ENCODE assay signal across 1 cellular context in the genomic region with DNA sequence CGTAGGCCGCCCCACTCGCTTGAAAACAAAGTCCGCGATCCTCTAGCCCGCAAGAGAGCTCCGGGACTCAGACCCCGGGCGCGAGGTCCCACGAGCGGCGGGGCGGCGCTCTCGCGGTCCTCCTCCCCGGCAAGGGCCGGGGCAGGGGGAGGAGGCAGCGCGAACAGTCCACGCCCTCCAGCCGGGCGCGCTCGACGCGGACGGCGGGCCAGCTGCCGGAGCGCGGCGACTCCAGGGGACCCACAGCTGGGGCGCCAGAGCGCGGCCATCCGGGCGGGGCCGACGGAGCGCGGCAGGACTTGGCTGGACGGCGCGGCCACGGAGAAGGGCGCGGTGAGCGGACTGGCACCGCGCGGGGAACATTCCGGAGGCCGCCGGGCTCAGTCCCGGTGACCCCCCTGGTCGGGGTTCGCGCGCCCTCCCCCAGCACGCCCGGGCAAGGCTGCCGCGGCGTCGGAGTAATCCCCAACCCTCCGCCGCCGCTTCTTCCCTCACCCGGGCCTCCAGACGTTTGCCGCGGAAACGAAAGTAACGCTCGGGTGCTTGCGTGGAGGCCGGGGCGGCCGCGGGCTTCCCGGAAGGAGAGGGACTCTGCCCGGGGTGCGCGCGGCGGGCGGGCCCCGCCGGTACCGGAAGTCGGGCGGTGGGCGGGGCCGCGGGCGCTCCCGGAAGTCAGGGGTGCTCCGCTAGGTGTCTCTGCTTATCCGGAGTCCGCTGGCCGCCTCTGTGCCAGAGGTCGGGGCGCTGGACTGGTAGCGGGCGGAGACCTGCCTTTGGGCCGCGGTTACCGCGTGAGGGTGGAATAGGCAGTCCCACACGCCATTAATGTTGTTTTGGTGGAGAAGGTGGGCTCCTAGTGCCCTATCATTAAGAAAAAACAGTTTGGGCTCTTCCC.
TF ChIP-seq lines count a peak whose summit lies in the region.

Gene RIPK1 (plus strand): TSS at position 166 of the 895 bp plus-strand sequence. CDS start 8,330 bp downstream, outside the sequence.

TF ChIP-seq in HepG2, 621 proteins besides CTCF, POLR2A, EP300 and RAD21 (continued from another document and continues in another):
- TF ChIP-seq, protein P1, sequence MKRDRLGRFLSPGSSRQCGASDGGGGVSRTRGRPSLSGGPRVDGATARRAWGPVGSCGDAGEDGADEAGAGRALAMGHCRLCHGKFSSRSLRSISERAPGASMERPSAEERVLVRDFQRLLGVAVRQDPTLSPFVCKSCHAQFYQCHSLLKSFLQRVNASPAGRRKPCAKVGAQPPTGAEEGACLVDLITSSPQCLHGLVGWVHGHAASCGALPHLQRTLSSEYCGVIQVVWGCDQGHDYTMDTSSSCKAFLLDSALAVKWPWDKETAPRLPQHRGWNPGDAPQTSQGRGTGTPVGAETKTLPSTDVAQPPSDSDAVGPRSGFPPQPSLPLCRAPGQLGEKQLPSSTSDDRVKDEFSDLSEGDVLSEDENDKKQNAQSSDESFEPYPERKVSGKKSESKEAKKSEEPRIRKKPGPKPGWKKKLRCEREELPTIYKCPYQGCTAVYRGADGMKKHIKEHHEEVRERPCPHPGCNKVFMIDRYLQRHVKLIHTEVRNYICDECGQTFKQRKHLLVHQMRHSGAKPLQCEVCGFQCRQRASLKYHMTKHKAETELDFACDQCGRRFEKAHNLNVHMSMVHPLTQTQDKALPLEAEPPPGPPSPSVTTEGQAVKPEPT (CRISPR knock-in tag; IDR thresholded peaks at IDR 0.05; ENCODE audit: low read depth), result 0 out of 2 replicates have a peak, but pooled peaks have one; percentile 50
- TF ChIP-seq ZNF329 (CRISPR knock-in tag; IDR thresholded peaks at IDR 0.05; ENCODE audit: low read depth) (peak; percentile 17; the same call in 1 of the 2 replicates), NPAS2 (CRISPR knock-in tag; IDR thresholded peaks at IDR 0.05; ENCODE audit: borderline replicate concordance) (no peak), ATRX (CRISPR knock-in tag; IDR thresholded peaks at IDR 0.05; ENCODE audit: borderline replicate concordance) (no peak), HNRNPH1 (optimal IDR thresholded peaks at IDR 0.05; ENCODE audit: low read depth, low read length) (no peak), STAG1 (CRISPR knock-in tag; IDR thresholded peaks at IDR 0.05) (peak; percentile 58), YEATS2 (CRISPR knock-in tag; IDR thresholded peaks at IDR 0.05; ENCODE audit: borderline replicate concordance) (peak; percentile 62), ZNF441 (CRISPR knock-in tag; IDR thresholded peaks at IDR 0.05; ENCODE audit: borderline replicate concordance) (0 out of 2 replicates have a peak, but pooled peaks have one; percentile 22), ZNF788 (CRISPR knock-in tag; IDR thresholded peaks at IDR 0.05; ENCODE audit: borderline replicate concordance) (peak; percentile 71; the same call in 1 of the 2 replicates), NCOA1 (CRISPR knock-in tag; IDR thresholded peaks at IDR 0.05) (peak; percentile 35; the same call in 1 of the 2 replicates), MYC (CRISPR knock-in tag; IDR thresholded peaks at IDR 0.05; ENCODE audit: borderline replicate concordance) (peak; percentile 80; the same call in 1 of the 2 replicates), HMG20A (CRISPR knock-in tag; IDR thresholded peaks at IDR 0.05; ENCODE audit: borderline replicate concordance) (no peak), TFE3 (CRISPR knock-in tag; IDR thresholded peaks at IDR 0.05) (peak; percentile 39), PRPF4 (IDR thresholded peaks at IDR 0.05; ENCODE audit: low read depth, low read length, poor library complexity, severe bottlenecking) (no peak), ZBTB7B (CRISPR knock-in tag; IDR thresholded peaks at IDR 0.05) (peak; percentile 66; the same call in 1 of the 2 replicates), HMGXB3 (CRISPR knock-in tag; IDR thresholded peaks at IDR 0.05; ENCODE audit: borderline replicate concordance) (0 out of 2 replicates have a peak, but pooled peaks have one; percentile 25), ZNF83 (CRISPR knock-in tag; IDR thresholded peaks at IDR 0.05; ENCODE audit: borderline replicate concordance) (no peak; the same call in 1 of the 2 replicates), ZNF75D (CRISPR knock-in tag; IDR thresholded peaks at IDR 0.05; ENCODE audit: borderline replicate concordance) (no peak), CERS6 (CRISPR knock-in tag; IDR thresholded peaks at IDR 0.05) (no peak), SNAPC2 (CRISPR knock-in tag; IDR thresholded peaks at IDR 0.05) (no peak), RBAK (CRISPR knock-in tag; IDR thresholded peaks at IDR 0.05) (no peak), RNF2 (conservative IDR thresholded peaks at IDR 0.05; ENCODE audit: low read depth) (peak; percentile 75; the same call in 1 of the 2 replicates), TARDBP (CRISPR knock-in tag; IDR thresholded peaks at IDR 0.05) (peak; percentile 72), ZNF547 (CRISPR knock-in tag; IDR thresholded peaks at IDR 0.05) (peak; percentile 96), SP4 (CRISPR knock-in tag; IDR thresholded peaks at IDR 0.05) (peak; percentile 96), CBX2 (IDR thresholded peaks at IDR 0.05; ENCODE audit: low read depth, low read length) (no peak), CBX2 (CRISPR knock-in tag; IDR thresholded peaks at IDR 0.05; ENCODE audit: low read depth) (0 out of 2 replicates have a peak, but pooled peaks have one; percentile 30), ZFP36L1 (CRISPR knock-in tag; IDR thresholded peaks at IDR 0.05) (peak; percentile 65), ONECUT2 (CRISPR knock-in tag; IDR thresholded peaks at IDR 0.05) (peak; percentile 48; the same call in 1 of the 2 replicates), ZNF644 (CRISPR knock-in tag; IDR thresholded peaks at IDR 0.05; ENCODE audit: low read depth) (no peak), GTF3A (CRISPR knock-in tag; conservative IDR thresholded peaks at IDR 0.05) (no peak; the same call in none of the 2 replicates), ZSCAN9 (CRISPR knock-in tag; IDR thresholded peaks at IDR 0.05; ENCODE audit: borderline replicate concordance) (peak; percentile 41; the same call in 1 of the 2 replicates), MLX (CRISPR knock-in tag; IDR thresholded peaks at IDR 0.05) (0 out of 2 replicates have a peak, but pooled peaks have one; percentile 20), THAP7 (CRISPR knock-in tag; IDR thresholded peaks at IDR 0.05) (no peak), ZNF431 (CRISPR knock-in tag; IDR thresholded peaks at IDR 0.05; ENCODE audit: borderline replicate concordance, low read depth) (peak; percentile 77; the same call in 1 of the 2 replicates), GLMP (CRISPR knock-in tag; IDR thresholded peaks at IDR 0.05; ENCODE audit: borderline replicate concordance) (no peak), ZNF549 (CRISPR knock-in tag; IDR thresholded peaks at IDR 0.05) (no peak)
- TF ChIP-seq, protein P2, sequence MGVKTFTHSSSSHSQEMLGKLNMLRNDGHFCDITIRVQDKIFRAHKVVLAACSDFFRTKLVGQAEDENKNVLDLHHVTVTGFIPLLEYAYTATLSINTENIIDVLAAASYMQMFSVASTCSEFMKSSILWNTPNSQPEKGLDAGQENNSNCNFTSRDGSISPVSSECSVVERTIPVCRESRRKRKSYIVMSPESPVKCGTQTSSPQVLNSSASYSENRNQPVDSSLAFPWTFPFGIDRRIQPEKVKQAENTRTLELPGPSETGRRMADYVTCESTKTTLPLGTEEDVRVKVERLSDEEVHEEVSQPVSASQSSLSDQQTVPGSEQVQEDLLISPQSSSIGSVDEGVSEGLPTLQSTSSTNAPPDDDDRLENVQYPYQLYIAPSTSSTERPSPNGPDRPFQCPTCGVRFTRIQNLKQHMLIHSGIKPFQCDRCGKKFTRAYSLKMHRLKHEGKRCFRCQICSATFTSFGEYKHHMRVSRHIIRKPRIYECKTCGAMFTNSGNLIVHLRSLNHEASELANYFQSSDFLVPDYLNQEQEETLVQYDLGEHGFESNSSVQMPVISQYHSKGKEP (CRISPR knock-in tag; IDR thresholded peaks at IDR 0.05), result peak; percentile 16
